Comparison of ENCODE assay signal across 19 cellular contexts in genomic region chr2:165637396-165637795, GRCh38.
DNase-seq lines count a peak whose midpoint lies in the region; ATAC-seq and TF ChIP-seq lines count a peak whose summit lies in the region.
"Had no signal": no experiment of that assay in that cellular context is flagged by ENCODE, and none has a peak within 500 bp of the region (broad histone marks: within the 10 kb centered on the region; RNA-seq: fewer than 3 reads in every experiment).

No MANE protein-coding gene starts in this region.

- peak; percentile 49 for DNase-seq in DMS79 treated with DMSO at 0.1 percent for 48 hours (lab: John Stamatoyannopoulos, UW)
- DNase-seq in DMS79 (lab: John Stamatoyannopoulos, UW) = no peak
- peak; percentile 26 for DNase-seq in adipocyte (ENCODE audit: low read depth)
- DNase-seq in fibroblast of mammary gland (ENCODE audit: low read depth) = peak; percentile 46
- no peak for DNase-seq in NCI-H510A treated with DMSO at 0.1 percent for 48 hours (lab: John Stamatoyannopoulos, UW)
- DNase-seq in H4 (ENCODE audit: low spot score) = no peak
- DNase-seq in CD8-positive, alpha-beta T cell = no peak
- DNase-seq: KBM-7, MV-4-11, NCI-H1694 treated with DMSO at 0.1 percent for 48 hours, NCI-H2227 treated with DMSO at 0.1 percent for 48 hours, NCI-H524 treated with DMSO at 0.1 percent for 48 hours, PC-9, SJCRH30, SW 1271 had no signal

- H3K4me1 Mint-ChIP-seq in CD8-positive, alpha-beta T cell (ENCODE audit: low read depth) = no peaks in the 10 kb centered on the region
- H3K4me1 Mint-ChIP-seq: CD14-positive monocyte had no signal

- no peak overlapping the region for H3K9ac ChIP-seq in adipocyte (ENCODE audit: low read length)

- no peaks in the 10 kb centered on the region for H3K27me3 ChIP-seq in adipocyte (replicated peaks; ENCODE audit: control insufficient read depth, insufficient read depth, low read length)
- H3K27me3 ChIP-seq in CD8-positive, alpha-beta T cell (ENCODE audit: insufficient read depth, low read length) = no peaks in the 10 kb centered on the region
- H3K27me3 ChIP-seq: SJCRH30 had no signal

- H3K9me3 Mint-ChIP-seq in CD8-positive, alpha-beta T cell = no peaks in the 10 kb centered on the region

- H3K4me3 ChIP-seq in adipocyte (ENCODE audit: low read length) (no peak overlapping the region), fibroblast of mammary gland (ENCODE audit: control insufficient read depth, low read depth, low read length) (no peak overlapping the region)
- no peak overlapping the region for H3K4me3 ChIP-seq in CD8-positive, alpha-beta T cell (ENCODE audit: low read depth, low read length)
- H3K4me3 ChIP-seq: PC-9, SJCRH30 had no signal

- H3K36me3 Mint-ChIP-seq in CD8-positive, alpha-beta T cell = no peaks in the 10 kb centered on the region
- H3K36me3 Mint-ChIP-seq: CD14-positive monocyte had no signal

- no peaks in the 10 kb centered on the region for H3K4me1 ChIP-seq in adipocyte (ENCODE audit: control insufficient read depth, insufficient read depth, low read length)
- H3K4me1 ChIP-seq in CD8-positive, alpha-beta T cell (ENCODE audit: insufficient read depth, low read length) = no peaks in the 10 kb centered on the region

- TF ChIP-seq CTCF in fibroblast of mammary gland (conservative IDR thresholded peaks at IDR 0.05; ENCODE audit: control insufficient read depth, insufficient read depth, low read depth, low read length) = no peak
- no peak for TF ChIP-seq CTCF in CD8-positive, alpha-beta T cell (IDR thresholded peaks at IDR 0.05)

- H3K4me3 Mint-ChIP-seq in CD8-positive, alpha-beta T cell = no peak overlapping the region
- H3K4me3 Mint-ChIP-seq: CD14-positive monocyte had no signal

- H3K27ac Mint-ChIP-seq in CD8-positive, alpha-beta T cell = no peak overlapping the region
- H3K27ac Mint-ChIP-seq: CD14-positive monocyte had no signal

- POLR2A ChIA-PET in CD8-positive, alpha-beta T cell (lab: Charles Lee) = no interaction called here

- CTCF ChIA-PET in CD8-positive, alpha-beta T cell (lab: Charles Lee) = no interaction called here

- no peaks in the 10 kb centered on the region for H3K27me3 Mint-ChIP-seq in CD8-positive, alpha-beta T cell (ENCODE audit: low read depth)

- no peaks in the 10 kb centered on the region for H3K9me3 ChIP-seq in adipocyte (ENCODE audit: control insufficient read depth, low read length)
- H3K9me3 ChIP-seq in CD8-positive, alpha-beta T cell (ENCODE audit: low read length) = no peaks in the 10 kb centered on the region
- H3K9me3 ChIP-seq: SJCRH30 had no signal

- no peak for ATAC-seq in GM19351 (IDR thresholded peaks at IDR 0.05; ENCODE audit: unreplicated experiment)
- ATAC-seq in CD8-positive, alpha-beta T cell = no peak
- ATAC-seq: HepG2 had no signal

- H3K36me3 ChIP-seq in adipocyte (ENCODE audit: control insufficient read depth, insufficient read depth, low read length, severe bottlenecking) = no peaks in the 10 kb centered on the region
- H3K36me3 ChIP-seq in CD8-positive, alpha-beta T cell (ENCODE audit: insufficient read depth, low read length) = no peaks in the 10 kb centered on the region
- H3K36me3 ChIP-seq: SJCRH30 had no signal

- H3K27ac ChIP-seq in CD8-positive, alpha-beta T cell (ENCODE audit: low read depth, low read length) = no peak overlapping the region
- H3K27ac ChIP-seq: 22Rv1, PC-9, SJCRH30 had no signal

- intact Hi-C loops in CD8-positive, alpha-beta T cell (cut with DNase I, micrococcal nuclease) = no loop called here

Comparison
In these comparisons a context has a peak if more than half of its experiments do, and no peak if none do; other contexts are left out.
1. DNase-seq: peak in DMS79 treated with DMSO at 0.1 percent for 48 hours (single experiment), adipocyte (single experiment) and fibroblast of mammary gland (single experiment); none in DMS79 (single experiment), NCI-H510A treated with DMSO at 0.1 percent for 48 hours (single experiment), H4 (single experiment) and CD8-positive, alpha-beta T cell (0 of 7).